8 cellular contexts compared by ENCODE assay signal in genomic region chr16:24729967-24730815, GRCh38. TPM values are rescaled to one million over a fixed set of nuclear protein-coding genes. Genes with fewer than 3 reads are reported as not detected.
DNase-seq lines count a peak whose midpoint lies in the region; ATAC-seq and TF ChIP-seq lines count a peak whose summit lies in the region.

No MANE protein-coding gene starts in this region.

- WGBS in heart left ventricle, 4 donors: 0 to 2% (median 1%) methylated on average over 42 to 59 of the region's 59 CpGs
- 0 to 1% (median 0%) methylated on average over 43 to 59 of the region's 59 CpGs for WGBS in psoas muscle, 3 donors

- intact Hi-C loops in heart left ventricle (cut with DNase I) (loop anchor here in 5 of 10 donors (2.0 to 10.0 kb wide), 5 partner anchors 47 to 188 kb away; no protein-coding TSS in a partner anchor), psoas muscle (cut with DNase I) (loop anchor here in 1 of 2 donors (5.0 kb wide), 1 partner anchor 47 kb away; no protein-coding TSS in a partner anchor)

- H3K27ac Mint-ChIP-seq in activated naive CD4-positive, alpha-beta T cell treated with anti-CD3 and anti-CD28 coated beads, Interleukin-2, amount 10 ng/mL, durations not matched to agents 7 days and 5 days: peak overlapping the region; percentile 99

- no peaks in the 10 kb centered on the region for H3K27me3 Mint-ChIP-seq in activated naive CD4-positive, alpha-beta T cell treated with anti-CD3 and anti-CD28 coated beads, Interleukin-2, amount 10 ng/mL, durations not matched to agents 7 days and 5 days

- CTCF ChIA-PET in activated naive CD4-positive, alpha-beta T cell treated with anti-CD3 and anti-CD28 coated beads, Interleukin-2, amount 10 ng/mL, durations not matched to agents 7 days and 5 days (lab: Charles Lee): no interaction called here

- peaks cover 37% of the 10 kb centered on the region for H3K4me1 Mint-ChIP-seq in activated naive CD4-positive, alpha-beta T cell treated with anti-CD3 and anti-CD28 coated beads, Interleukin-2, amount 10 ng/mL, durations not matched to agents 7 days and 5 days

- H3K4me3 Mint-ChIP-seq in activated naive CD4-positive, alpha-beta T cell treated with anti-CD3 and anti-CD28 coated beads, Interleukin-2, amount 10 ng/mL, durations not matched to agents 7 days and 5 days: peak overlapping the region; percentile 100

- peak overlapping the region; percentile 96 for H3K4me3 ChIP-seq in BLaER1
- H3K4me3 ChIP-seq in heart left ventricle: peak overlapping the region; percentile 57 to 94 (median 84)
- H3K4me3 ChIP-seq in psoas muscle: peak overlapping the region; percentile 90

- TF ChIP-seq CTCF in GM20000 (IDR thresholded peaks at IDR 0.05; ENCODE audit: extremely low read depth, missing control alignments): no peak
- no peak for TF ChIP-seq CTCF in heart left ventricle (IDR thresholded peaks at IDR 0.05)
- TF ChIP-seq CTCF in psoas muscle (IDR thresholded peaks at IDR 0.05): no peak

- H4K20me1 ChIP-seq in BLaER1: peaks cover 45% of the 10 kb centered on the region

- ATAC-seq in heart left ventricle (peak in 1 of 4 donors; percentile 12), psoas muscle (peak in 3 of 4 donors; percentile 17 to 42 (median 25)), GM19023 (IDR thresholded peaks at IDR 0.05; ENCODE audit: unreplicated experiment) (no peak)

- H3K36me3 ChIP-seq in BLaER1 (peaks cover 34% of the 10 kb centered on the region), heart left ventricle (peaks cover 0 to 25% (median 14%) of the 10 kb centered on the region in 9 donors), psoas muscle (ENCODE audit: insufficient read depth in 1 of 2, low read depth in 1 of 2) (peaks cover 0 to 17% of the 10 kb centered on the region in 2 donors)

- H3K27ac ChIP-seq in BLaER1 (peak overlapping the region; percentile 98), heart left ventricle (peak overlapping the region; percentile 83 to 99 (median 94)), psoas muscle (peak overlapping the region; percentile 94)

- H3K27me3 ChIP-seq in BLaER1 (no peaks in the 10 kb centered on the region), heart left ventricle (no peaks in the 10 kb centered on the region), psoas muscle (ENCODE audit: insufficient read depth in 3 of 3, low read length in 2 of 3) (no peaks in the 10 kb centered on the region)

- no peaks in the 10 kb centered on the region for H3K9me3 ChIP-seq in BLaER1
- H3K9me3 ChIP-seq in heart left ventricle: no peaks in the 10 kb centered on the region
- H3K9me3 ChIP-seq in psoas muscle: no peaks in the 10 kb centered on the region

- H3K4me2 ChIP-seq in BLaER1: peak overlapping the region; percentile 73

- peak overlapping the region; percentile 97 for H3K9ac ChIP-seq in BLaER1

- H3K9me3 Mint-ChIP-seq in activated naive CD4-positive, alpha-beta T cell treated with anti-CD3 and anti-CD28 coated beads, Interleukin-2, amount 10 ng/mL, durations not matched to agents 7 days and 5 days: no peaks in the 10 kb centered on the region

- peaks cover 27% of the 10 kb centered on the region for H3K4me1 ChIP-seq in BLaER1
- H3K4me1 ChIP-seq in heart left ventricle: peaks cover 3 to 50% (median 44%) of the 10 kb centered on the region in 12 donors
- peaks cover 39% of the 10 kb centered on the region for H3K4me1 ChIP-seq in psoas muscle

- no peak for TF ChIP-seq POLR2A in heart left ventricle (IDR thresholded peaks at IDR 0.05)

- peaks cover 22% of the 10 kb centered on the region for H3K36me3 Mint-ChIP-seq in activated naive CD4-positive, alpha-beta T cell treated with anti-CD3 and anti-CD28 coated beads, Interleukin-2, amount 10 ng/mL, durations not matched to agents 7 days and 5 days

- peak; percentile 27 for DNase-seq in GM20000 (ENCODE audit: low spot score)
- peak; percentile 22 for DNase-seq in NOMO-1 treated with DMSO at 0.1 percent for 48 hours (lab: John Stamatoyannopoulos, UW; ENCODE audit: unreplicated experiment)
- DNase-seq in activated naive CD4-positive, alpha-beta T cell treated with anti-CD3 and anti-CD28 coated beads, Interleukin-2, amount 10 ng/mL, durations not matched to agents 7 days and 5 days: peak; percentile 55
- DNase-seq in heart left ventricle: peak in 4 of 5 donors; percentile 39 to 52 (median 44)
- DNase-seq in psoas muscle: peak in 1 of 2 donors; percentile 38
- DNase-seq in GM19238 (ENCODE audit: insufficient read length, low spot score): no peak

RNA-seq across cellular contexts. Expression of gene TNRC6A, which starts 0.7 kb away (rescaled TPM):
- total RNA-seq in heart left ventricle (10 to 100 TPM; 26.4 to 53.1 (median 37.6) TPM), psoas muscle (10 to 100 TPM; 14.5 to 30.1 (median 24.6) TPM)
- polyA plus RNA-seq in heart left ventricle (10 to 100 TPM; 16.0 to 22.9 TPM), psoas muscle (10 to 100 TPM in 2 of 3 donors, 1 to 10 TPM in 1; 6.4 to 20.9 (median 12.2) TPM)
